ENCODE assay signal across 8 cellular contexts in genomic region chr10:72316748-72317435, GRCh38. TPM values are rescaled to one million over a fixed set of nuclear protein-coding genes. Genes with fewer than 3 reads are reported as not detected.
DNase-seq lines count a peak whose midpoint lies in the region; ATAC-seq, FAIRE-seq and TF ChIP-seq lines count a peak whose summit lies in the region.

No MANE protein-coding gene starts in this region.

- peak overlapping the region; percentile 75 to 88 (median 83) for H3K27ac ChIP-seq in esophagus muscularis mucosa (replicated peaks in 1 of 4)

- 81% methylated on average over 7 of the region's 12 CpGs for WGBS in esophagus muscularis mucosa

- no peak overlapping the region for H3K4me3 ChIP-seq in esophagus muscularis mucosa

- no peaks in the 10 kb centered on the region for H3K27me3 ChIP-seq in esophagus muscularis mucosa

- intact Hi-C loops in esophagus muscularis mucosa (cut with DNase I): no loop called here

- peak overlapping the region; percentile 83 for H3K27ac Mint-ChIP-seq in stimulated activated effector memory CD8-positive, alpha-beta T cell treated with anti-CD3 and anti-CD28 coated beads, Interleukin-12 subunit alpha, Interleukin-12 subunit beta, amount 100 ng/mL, for 72 hours

- peaks cover 64 to 74% (median 72%) of the 10 kb centered on the region in 4 donors for H3K4me1 ChIP-seq in esophagus muscularis mucosa

- TF ChIP-seq POLR2A in esophagus muscularis mucosa (IDR thresholded peaks at IDR 0.05; ENCODE audit: low read depth): no peak

- no peaks in the 10 kb centered on the region for H3K9me3 ChIP-seq in esophagus muscularis mucosa

- no peak for ATAC-seq in stimulated activated effector memory CD8-positive, alpha-beta T cell treated with anti-CD3 and anti-CD28 coated beads, Interleukin-12 subunit alpha, Interleukin-12 subunit beta, amount 100 ng/mL, for 72 hours
- ATAC-seq in GM21381 (IDR thresholded peaks at IDR 0.05; ENCODE audit: unreplicated experiment): no peak

- H3K36me3 Mint-ChIP-seq in stimulated activated effector memory CD8-positive, alpha-beta T cell treated with anti-CD3 and anti-CD28 coated beads, Interleukin-12 subunit alpha, Interleukin-12 subunit beta, amount 100 ng/mL, for 72 hours: peaks cover 16% of the 10 kb centered on the region

- peaks cover 56% of the 10 kb centered on the region for H3K4me1 Mint-ChIP-seq in stimulated activated effector memory CD8-positive, alpha-beta T cell treated with anti-CD3 and anti-CD28 coated beads, Interleukin-12 subunit alpha, Interleukin-12 subunit beta, amount 100 ng/mL, for 72 hours

- H3K36me3 ChIP-seq in esophagus muscularis mucosa: no peaks in the 10 kb centered on the region

- DNase-seq in NCI-H1436 (lab: John Stamatoyannopoulos, UW): peak; percentile 47
- DNase-seq in NCI-H1436 treated with DMSO at 0.1 percent for 48 hours (lab: John Stamatoyannopoulos, UW): no peak
- peak in 4 of 5 donors; percentile 44 to 68 (median 47) for DNase-seq in T-helper 1 cell
- DNase-seq in esophagus muscularis mucosa (ENCODE audit: extremely low spot score): no peak
- no peak for DNase-seq in stimulated activated effector memory CD8-positive, alpha-beta T cell treated with anti-CD3 and anti-CD28 coated beads, Interleukin-12 subunit alpha, Interleukin-12 subunit beta, amount 100 ng/mL, for 72 hours (ENCODE audit: low spot score in 2 of 2)
- DNase-seq in SW 1271 (lab: John Stamatoyannopoulos, UW): no peak
- DNase-seq in frontal cortex (ENCODE audit: low spot score in 2 of 2): no peak

- no peak for FAIRE-seq in frontal cortex (lab: Jason Lieb, UNC)

- no peak for TF ChIP-seq CTCF in esophagus muscularis mucosa (IDR thresholded peaks at IDR 0.05)

- no peak for TF ChIP-seq EP300 in esophagus muscularis mucosa (IDR thresholded peaks at IDR 0.05)

- no peaks in the 10 kb centered on the region for H3K9me3 Mint-ChIP-seq in stimulated activated effector memory CD8-positive, alpha-beta T cell treated with anti-CD3 and anti-CD28 coated beads, Interleukin-12 subunit alpha, Interleukin-12 subunit beta, amount 100 ng/mL, for 72 hours

- peak overlapping the region; percentile 75 for H3K4me3 Mint-ChIP-seq in stimulated activated effector memory CD8-positive, alpha-beta T cell treated with anti-CD3 and anti-CD28 coated beads, Interleukin-12 subunit alpha, Interleukin-12 subunit beta, amount 100 ng/mL, for 72 hours

RNA-seq across cellular contexts. Expression of gene DNAJB12, which starts 37.8 kb away (rescaled TPM):
- 10 to 100 TPM; 27.8 to 46.5 (median 37.8) TPM for total RNA-seq in esophagus muscularis mucosa
- total RNA-seq in frontal cortex: 14.3 TPM

RNA-seq across cellular contexts. Expression of gene DDIT4, which starts 43.2 kb away (rescaled TPM):
- total RNA-seq in esophagus muscularis mucosa: 100 to 1,000 TPM in 3 of 4 donors, 10 to 100 TPM in 1; 77.4 to 247 (median 146) TPM
- total RNA-seq in frontal cortex: 26.5 TPM

Comparison
In these comparisons a context has a peak if more than half of its experiments do, and no peak if none do; other contexts are left out.
1. DNase-seq: peak in NCI-H1436 (single experiment) and T-helper 1 cell (4 of 5); none in NCI-H1436 treated with DMSO at 0.1 percent for 48 hours (single experiment), esophagus muscularis mucosa (single experiment), stimulated activated effector memory CD8-positive, alpha-beta T cell treated with anti-CD3 and anti-CD28 coated beads, Interleukin-12 subunit alpha, Interleukin-12 subunit beta, amount 100 ng/mL, for 72 hours (0 of 2), SW 1271 (0 of 2) and frontal cortex (0 of 2).